ENCODE assay signal across 8 cellular contexts in genomic region chr1:19250629-19251304, GRCh38. TPM values are rescaled to one million over a fixed set of nuclear protein-coding genes. Genes with fewer than 3 reads are reported as not detected.
A peak's percentile ranks its signal among the peaks of the same experiment; 100 is the strongest.
DNase-seq lines count a peak whose midpoint lies in the region; ATAC-seq and TF ChIP-seq lines count a peak whose summit lies in the region.

No MANE protein-coding gene starts in this region.

- peak overlapping the region; percentile 63 to 95 (median 80) for H3K4me3 ChIP-seq in heart left ventricle
- peak overlapping the region; percentile 75 to 94 (median 86) for H3K4me3 ChIP-seq in tibial nerve

- no peaks in the 10 kb centered on the region for H3K36me3 Mint-ChIP-seq in activated naive CD8-positive, alpha-beta T cell

- H3K27ac ChIP-seq in heart left ventricle (peak overlapping the region in 10 of 12 donors; percentile 91 to 98 (median 96)), layer of hippocampus (ENCODE audit: low read depth, low read length) (peak overlapping the region; percentile 99), tibial nerve (peak overlapping the region; percentile 91 to 96 (median 92))

- H3K4me3 Mint-ChIP-seq in activated naive CD8-positive, alpha-beta T cell: peak overlapping the region; percentile 99

- ATAC-seq in heart left ventricle (no peak), left ventricle myocardium superior (no peak), HG02852 (IDR thresholded peaks at IDR 0.05; ENCODE audit: unreplicated experiment) (no peak)

- intact Hi-C loops in heart left ventricle (cut with DNase I) (loop anchor here in 8 of 10 donors (1.0 to 10.0 kb wide), 4 partner anchors 40 to 407 kb away; partner anchors contain the start of gene UBR4 (in 1 of the 8)), left ventricle myocardium superior (cut with micrococcal nuclease) (no loop called here)

- TF ChIP-seq CTCF in heart left ventricle (IDR thresholded peaks at IDR 0.05): no peak
- no peak for TF ChIP-seq CTCF in tibial nerve (IDR thresholded peaks at IDR 0.05)

- H3K27me3 ChIP-seq in heart left ventricle (no peaks in the 10 kb centered on the region), layer of hippocampus (ENCODE audit: control insufficient read depth, insufficient read depth, low read length) (no peaks in the 10 kb centered on the region), tibial nerve (no peaks in the 10 kb centered on the region)

- WGBS in heart left ventricle, 4 donors: 11 to 12% (median 11%) methylated on average over 14 of the region's 14 CpGs
- 11 to 12% methylated on average over 14 of the region's 14 CpGs for WGBS in tibial nerve, 2 donors

- no peaks in the 10 kb centered on the region for H3K9me3 ChIP-seq in heart left ventricle
- H3K9me3 ChIP-seq in tibial nerve: no peaks in the 10 kb centered on the region

- H3K4me1 ChIP-seq in heart left ventricle: peaks cover 3 to 37% (median 25%) of the 10 kb centered on the region in 12 donors
- peaks cover 5 to 48% (median 25%) of the 10 kb centered on the region in 4 donors for H3K4me1 ChIP-seq in tibial nerve

- peaks cover 35% of the 10 kb centered on the region for H3K4me1 Mint-ChIP-seq in activated naive CD8-positive, alpha-beta T cell (ENCODE audit: low read depth)

- DNase-seq in heart left ventricle: no peak
- DNase-seq in left ventricle myocardium superior: no peak
- DNase-seq in tibial nerve (ENCODE audit: low spot score in 2 of 2): no peak
- DNase-seq in NCI-H748 (lab: John Stamatoyannopoulos, UW; ENCODE audit: unreplicated experiment): no peak
- no peak for DNase-seq in NCI-H2171 treated with DMSO at 0.1 percent for 48 hours (lab: John Stamatoyannopoulos, UW)

- TF ChIP-seq POLR2A in heart left ventricle (IDR thresholded peaks at IDR 0.05) (no peak), tibial nerve (IDR thresholded peaks at IDR 0.05) (no peak)

- H3K27me3 Mint-ChIP-seq in activated naive CD8-positive, alpha-beta T cell: no peaks in the 10 kb centered on the region

- H3K27ac Mint-ChIP-seq in activated naive CD8-positive, alpha-beta T cell: peak overlapping the region; percentile 100

- no peaks in the 10 kb centered on the region for H3K9me3 Mint-ChIP-seq in activated naive CD8-positive, alpha-beta T cell (ENCODE audit: low read depth)

- TF ChIP-seq EP300 in tibial nerve (IDR thresholded peaks at IDR 0.05): no peak

- H3K36me3 ChIP-seq in heart left ventricle (peaks cover 0 to 16% (median 3%) of the 10 kb centered on the region in 9 donors), tibial nerve (peaks cover 0 to 10% (median 0%) of the 10 kb centered on the region in 3 donors)

RNA-seq across cellular contexts. Expression of gene EMC1, which starts 0.6 kb away (rescaled TPM):
- 10 to 100 TPM; 23.4 to 54.5 (median 32.7) TPM for total RNA-seq in heart left ventricle
- polyA plus RNA-seq in heart left ventricle: 10 to 100 TPM; 10.1 to 27.2 TPM
- total RNA-seq in left ventricle myocardium superior: 29.3 TPM
- 10 to 100 TPM; 25.6 to 46.8 (median 39.1) TPM for total RNA-seq in tibial nerve

RNA-seq across cellular contexts. Expression of gene MRTO4, which starts 0.8 kb away (rescaled TPM):
- total RNA-seq in heart left ventricle (10 to 100 TPM in 6 of 9 donors, 1 to 10 TPM in 3; 8.3 to 17.4 (median 13.7) TPM), left ventricle myocardium superior (10.2 TPM), tibial nerve (10 to 100 TPM; 16.4 to 33.0 (median 19.5) TPM)
- 10 to 100 TPM; 19.3 to 56.3 TPM for polyA plus RNA-seq in heart left ventricle

RNA-seq across cellular contexts. Expression of gene AKR7A3, which starts 37.8 kb away (rescaled TPM):
- total RNA-seq in heart left ventricle (under 1 TPM in 5 of 9 donors, not detected in 4; 0.19 to 0.36 (median 0.20) TPM), left ventricle myocardium superior (0.20 TPM), tibial nerve (1 to 10 TPM in 3 of 4 donors, under 1 TPM in 1; 0.84 to 4.1 (median 2.5) TPM)
- under 1 TPM in 1 of 2 donors, not detected in 1; 0.12 TPM for polyA plus RNA-seq in heart left ventricle

RNA-seq across cellular contexts. Expression of gene UBR4, which starts 40.7 kb away (rescaled TPM):
- total RNA-seq in heart left ventricle: 100 to 1,000 TPM in 3 of 9 donors, 10 to 100 TPM in 6; 44.8 to 150 (median 94.4) TPM
- polyA plus RNA-seq in heart left ventricle: 10 to 100 TPM; 67.3 to 67.4 TPM
- 56.3 TPM for total RNA-seq in left ventricle myocardium superior
- total RNA-seq in tibial nerve: 100 to 1,000 TPM; 107 to 190 (median 142) TPM
